Comparison of ENCODE assay signal across 28 cellular contexts in genomic region chr7:29962035-29962434, GRCh38.
"Had no signal": no experiment of that assay in that cellular context is flagged by ENCODE, and none has a peak within 500 bp of the region (broad histone marks: within the 10 kb centered on the region; RNA-seq: fewer than 3 reads in every experiment).

No MANE protein-coding gene starts in this region.

- ATAC-seq: natural killer cell treated with Interleukin-12 subunit alpha and Interleukin-12 subunit beta and Interleukin-15 and Interleukin-18, amount 100 ng/mL, for 72 hours; right cardiac atrium; sciatic nerve; stimulated activated naive B cell treated with anti-CD40 and anti-IgM and Interleukin-4, amounts not matched to agents 10 μg/mL and 1 μg/mL and 100 μg/mL, for 72 hours; stimulated activated naive CD8-positive, alpha-beta T cell treated with anti-CD3 and anti-CD28 coated beads, Interleukin-15, Interleukin-2, amounts not matched to agents 100 U/mL and 50 U/mL, for 24 hours had no signal

- H3K4me3 ChIP-seq: left ventricle myocardium inferior, lung, ovary, prostate gland, skin epidermis, stomach, testis, thyroid gland, transverse colon, upper lobe of left lung, vagina had no signal

- H3K9me3 ChIP-seq: left ventricle myocardium inferior, ovary, prostate gland, stomach, testis, thyroid gland, transverse colon, upper lobe of left lung, vagina had no signal

- H3K27ac ChIP-seq: left ventricle myocardium inferior, ovary, prostate gland, skin epidermis, stomach, testis, thyroid gland, transverse colon, upper lobe of left lung, vagina had no signal

- H3K4me1 Mint-ChIP-seq: mesothelial cell of epicardium had no signal

- H3K27ac Mint-ChIP-seq: immature natural killer cell; mesothelial cell of epicardium; naive B cell; natural killer cell treated with Interleukin-12 subunit alpha and Interleukin-12 subunit beta and Interleukin-15 and Interleukin-18, amount 100 ng/mL, for 72 hours; stimulated activated naive B cell treated with anti-CD40 and anti-IgM and Interleukin-4, amounts not matched to agents 10 μg/mL and 1 μg/mL and 100 μg/mL, for 72 hours had no signal

- H3K27me3 Mint-ChIP-seq: naive B cell; stimulated activated naive B cell treated with anti-CD40 and anti-IgM and Interleukin-4, amounts not matched to agents 10 μg/mL and 1 μg/mL and 100 μg/mL, for 72 hours had no signal

- H3K36me3 Mint-ChIP-seq: natural killer cell treated with Interleukin-12 subunit alpha and Interleukin-12 subunit beta and Interleukin-15 and Interleukin-18, amount 100 ng/mL, for 72 hours had no signal

- H3K9me3 Mint-ChIP-seq: immature natural killer cell; naive B cell; natural killer cell treated with Interleukin-12 subunit alpha and Interleukin-12 subunit beta and Interleukin-15 and Interleukin-18, amount 100 ng/mL, for 72 hours; stimulated activated naive B cell treated with anti-CD40 and anti-IgM and Interleukin-4, amounts not matched to agents 10 μg/mL and 1 μg/mL and 100 μg/mL, for 72 hours had no signal

- FAIRE-seq: islet of Langerhans had no signal

- DNase-seq: hypothalamus; immature natural killer cell; left ventricle myocardium inferior; mesendoderm; naive B cell; ovary; posterior cingulate gyrus; retina; right cardiac atrium; stimulated activated CD4-positive, alpha-beta T cell treated with anti-CD3 and anti-CD28 coated beads, Interleukin-12 subunit alpha, Interleukin-12 subunit beta, amount 100 ng/mL, for 4 hours; stimulated activated CD4-positive, alpha-beta T cell treated with anti-CD3 and anti-CD28 coated beads, Interleukin-15, amount 100 ng/mL, for 24 hours; stimulated activated CD4-positive, alpha-beta T cell treated with anti-CD3 and anti-CD28 coated beads, Interleukin-2, amount 100 ng/mL, for 24 hours; stimulated activated CD4-positive, alpha-beta T cell treated with anti-CD3 and anti-CD28 coated beads, Interleukin-4, amount 100 ng/mL, for 1 hour; stimulated activated naive B cell treated with anti-CD40 and anti-IgM and Interleukin-4, amounts not matched to agents 10 μg/mL and 1 μg/mL and 100 μg/mL, for 72 hours; stimulated activated naive CD8-positive, alpha-beta T cell treated with anti-CD3 and anti-CD28 coated beads, Interleukin-15, Interleukin-2, amounts not matched to agents 100 U/mL and 50 U/mL, for 24 hours; stomach; testis; thyroid gland; transverse colon had no signal

- H3K36me3 ChIP-seq: left ventricle myocardium inferior, ovary, prostate gland, thyroid gland, transverse colon, upper lobe of left lung, vagina had no signal

- H3K4me1 ChIP-seq: left ventricle myocardium inferior, prostate gland, thyroid gland, transverse colon, upper lobe of left lung, vagina had no signal

- H3K4me3 Mint-ChIP-seq: immature natural killer cell; mesothelial cell of epicardium; natural killer cell treated with Interleukin-12 subunit alpha and Interleukin-12 subunit beta and Interleukin-15 and Interleukin-18, amount 100 ng/mL, for 72 hours; stimulated activated naive B cell treated with anti-CD40 and anti-IgM and Interleukin-4, amounts not matched to agents 10 μg/mL and 1 μg/mL and 100 μg/mL, for 72 hours had no signal
